Comparison of ENCODE assay signal across 20 cellular contexts in the genomic region with DNA sequence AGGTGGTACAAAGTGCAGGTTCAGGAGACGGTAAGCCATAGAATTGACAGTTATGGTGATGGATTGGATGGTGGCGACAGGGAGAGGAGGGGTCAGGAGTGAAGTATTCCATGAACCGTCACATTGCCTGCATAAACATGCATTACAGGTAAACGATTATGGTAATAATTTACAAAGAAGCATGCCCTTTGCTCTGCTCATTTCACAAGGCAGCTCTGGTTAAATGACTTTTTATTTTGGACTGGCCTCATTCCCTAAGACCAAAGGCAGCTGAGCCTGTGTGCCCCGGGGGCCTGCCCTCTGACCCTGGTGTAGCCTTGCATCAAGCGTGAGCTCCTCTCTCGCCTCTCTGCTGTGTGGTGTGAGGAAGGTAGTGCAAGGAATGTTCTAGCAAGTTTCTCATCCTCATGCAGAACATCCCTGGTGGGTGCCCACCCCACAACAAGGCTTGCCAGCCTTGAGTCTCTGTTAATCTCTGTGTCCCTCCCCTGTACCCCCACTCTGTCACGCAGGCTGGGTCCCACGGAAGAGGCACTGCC. TPM values are rescaled to one million over a fixed set of nuclear protein-coding genes. Genes with fewer than 3 reads are reported as not detected.
DNase-seq lines count a peak whose midpoint lies in the region; ATAC-seq and TF ChIP-seq lines count a peak whose summit lies in the region.
"Had no signal": no experiment of that assay in that cellular context is flagged by ENCODE, and none has a peak within 500 bp of the region (broad histone marks: within the 10 kb centered on the region; RNA-seq: fewer than 3 reads in every experiment).

No MANE protein-coding gene starts in this region.

- peak in 1 of 6 experiments; percentile 22 for TF ChIP-seq CTCF in Peyer's patch (IDR thresholded peaks at IDR 0.05)
- no peak for TF ChIP-seq CTCF in foreskin keratinocyte (conservative IDR thresholded peaks at IDR 0.05)
- no peak for TF ChIP-seq CTCF in vagina (IDR thresholded peaks at IDR 0.05)

- H3K4me1 ChIP-seq in Peyer's patch (peaks cover 0 to 16% (median 5%) of the 10 kb centered on the region in 4 donors), foreskin keratinocyte (peaks cover 15% of the 10 kb centered on the region), muscle layer of duodenum (ENCODE audit: control insufficient read depth in 1 of 2, insufficient read depth in 2 of 2, low read length in 2 of 2) (peaks cover 0 to 4% of the 10 kb centered on the region in 2 donors), vagina (no peaks in the 10 kb centered on the region)

- H3K4me3 ChIP-seq in Peyer's patch = no peak overlapping the region
- no peak overlapping the region for H3K4me3 ChIP-seq in muscle layer of duodenum (ENCODE audit: low read depth in 1 of 2, low read length in 2 of 2)
- no peak overlapping the region for H3K4me3 ChIP-seq in vagina
- H3K4me3 ChIP-seq: MG63, upper lobe of left lung had no signal

- no peaks in the 10 kb centered on the region for H3K36me3 ChIP-seq in Peyer's patch
- no peaks in the 10 kb centered on the region for H3K36me3 ChIP-seq in muscle layer of duodenum (ENCODE audit: control insufficient read depth in 1 of 2, insufficient read depth in 2 of 2, low read length in 2 of 2)
- no peaks in the 10 kb centered on the region for H3K36me3 ChIP-seq in vagina
- H3K36me3 ChIP-seq: MG63, upper lobe of left lung had no signal

- TF ChIP-seq POLR2A in Peyer's patch (IDR thresholded peaks at IDR 0.05) (peak in 1 of 2 donors; percentile 29), vagina (IDR thresholded peaks at IDR 0.05) (no peak)

- DNase-seq in Peyer's patch (peak in 2 of 3 donors; percentile 75 to 77), foreskin keratinocyte (no peak), vagina (ENCODE audit: extremely low spot score in 2 of 2) (no peak), Right ventricle myocardium inferior (ENCODE audit: missing footprints) (no peak), globus pallidus (ENCODE audit: low spot score) (no peak), NCI-H1092 treated with DMSO at 0.1 percent for 48 hours (lab: John Stamatoyannopoulos, UW) (no peak)
- DNase-seq: activated naive CD4-positive, alpha-beta T cell treated with anti-CD3 and anti-CD28 coated beads, Interleukin-2, amount 10 ng/mL, durations not matched to agents 7 days and 5 days; activated T-cell treated with anti-CD3 and anti-CD28 coated beads, Interleukin-2, amount 50 U/mL, for 72 hours; CD8-positive, alpha-beta T cell; central memory CD4-positive, alpha-beta T cell; effector memory CD4-positive, alpha-beta T cell; IMR-90; naive B cell; NCI-H1436 treated with DMSO at 0.1 percent for 48 hours; NCI-H748 treated with DMSO at 0.1 percent for 48 hours; SHP77 treated with DMSO at 0.1 percent for 48 hours had no signal

- H3K27me3 ChIP-seq in Peyer's patch = no peaks in the 10 kb centered on the region
- no peaks in the 10 kb centered on the region for H3K27me3 ChIP-seq in foreskin keratinocyte
- H3K27me3 ChIP-seq in muscle layer of duodenum (ENCODE audit: low read depth, low read length) = no peaks in the 10 kb centered on the region
- no peaks in the 10 kb centered on the region for H3K27me3 ChIP-seq in vagina
- H3K27me3 ChIP-seq: MG63, upper lobe of left lung had no signal

- H3K27ac ChIP-seq in Peyer's patch (peak overlapping the region in 3 of 4 donors; percentile 75 to 89 (median 89)), foreskin keratinocyte (peak overlapping the region; percentile 72), muscle layer of duodenum (ENCODE audit: low read length) (peak overlapping the region; percentile 19), vagina (peak overlapping the region; percentile 58)
- H3K27ac ChIP-seq: upper lobe of left lung had no signal

- ATAC-seq in foreskin keratinocyte = no peak
- ATAC-seq in Right ventricle myocardium inferior = no peak
- ATAC-seq: activated T-cell treated with anti-CD3 and anti-CD28 coated beads, Interleukin-2, amount 50 U/mL, for 72 hours; CD8-positive, alpha-beta T cell had no signal

- H3K9me3 ChIP-seq in Peyer's patch (no peaks in the 10 kb centered on the region), muscle layer of duodenum (ENCODE audit: control insufficient read depth in 1 of 2, low read length in 2 of 2) (no peaks in the 10 kb centered on the region), vagina (no peaks in the 10 kb centered on the region)
- H3K9me3 ChIP-seq: MG63, upper lobe of left lung had no signal

- intact Hi-C loops in vagina (cut with DNase I) = no loop called here
- intact Hi-C loops in Right ventricle myocardium inferior (cut with DNase I) = no loop called here

RNA-seq across cellular contexts. Expression of a gene that starts 59.0 kb away (rescaled TPM):
- 10 to 100 TPM in 2 of 4 donors, 1 to 10 TPM in 2; 4.4 to 21.2 (median 10.2) TPM for total RNA-seq in Peyer's patch
- 32.5 and 36.4 TPM in 2 replicates for total RNA-seq in foreskin keratinocyte
- polyA plus RNA-seq in foreskin keratinocyte = 31.2 and 32.9 TPM in 2 replicates
- 23.8 TPM for total RNA-seq in vagina
- total RNA-seq in Right ventricle myocardium inferior = 129 TPM
- total RNA-seq: CD8-positive, alpha-beta T cell; IMR-90; lung microvascular endothelial cell had no signal
- polyA plus RNA-seq: IMR-90 had no signal

Comparison
In these comparisons a context has a peak if more than half of its experiments do, and no peak if none do; other contexts are left out.
1. DNase-seq: peak in Peyer's patch (2 of 3); none in foreskin keratinocyte (0 of 2), vagina (0 of 2), Right ventricle myocardium inferior (single experiment), globus pallidus (single experiment) and NCI-H1092 treated with DMSO at 0.1 percent for 48 hours (single experiment).
2. H3K27ac ChIP-seq: peak in every context shown above with its lines; median percentile 89 in Peyer's patch; 72 in foreskin keratinocyte; 58 in vagina; 19 in muscle layer of duodenum.